8 cellular contexts compared by ENCODE assay signal in genomic region chr12:79691299-79692248, GRCh38. TPM values are rescaled to one million over a fixed set of nuclear protein-coding genes. Genes with fewer than 3 reads are reported as not detected.
DNase-seq lines count a peak whose midpoint lies in the region; TF ChIP-seq lines count a peak whose summit lies in the region.

No MANE protein-coding gene starts in this region.

- H3K27me3 Mint-ChIP-seq in activated CD4-positive, alpha-beta T cell treated with anti-CD3 and anti-CD28 coated beads, Interleukin-2, amount 10 ng/mL, durations not matched to agents 7 days and 5 days: peaks cover 59% of the 10 kb centered on the region
- no peaks in the 10 kb centered on the region for H3K27me3 Mint-ChIP-seq in chondrocyte (ENCODE audit: low read depth)

- TF ChIP-seq EP300 in suprapubic skin (IDR thresholded peaks at IDR 0.05): no peak

- POLR2A ChIA-PET in activated CD4-positive, alpha-beta T cell treated with anti-CD3 and anti-CD28 coated beads, Interleukin-2, amount 10 ng/mL, durations not matched to agents 7 days and 5 days (lab: Charles Lee): no interaction called here

- peak; percentile 27 to 31 for TF ChIP-seq RAD21 in liver (IDR thresholded peaks at IDR 0.05)

- H3K4me3 ChIP-seq in liver (ENCODE audit: low read depth in 1 of 3, low read length in 3 of 3) (peak overlapping the region; percentile 73 to 93 (median 83)), suprapubic skin (peak overlapping the region; percentile 85)

- 4% methylated on average over 27 of the region's 27 CpGs for WGBS in liver
- WGBS in suprapubic skin: 3% methylated on average over 26 of the region's 27 CpGs

- H3K4me1 ChIP-seq in liver (ENCODE audit: control insufficient read depth in 4 of 4, insufficient read depth in 4 of 4, low read length in 3 of 4): peaks cover 0 to 24% (median 11%) of the 10 kb centered on the region in 4 donors
- H3K4me1 ChIP-seq in suprapubic skin: peaks cover 39% of the 10 kb centered on the region

- H3K27me3 ChIP-seq in liver (ENCODE audit: control insufficient read depth in 4 of 4, insufficient read depth in 4 of 4, low read length in 3 of 4) (no peaks in the 10 kb centered on the region), suprapubic skin (no peaks in the 10 kb centered on the region)

- H3K36me3 Mint-ChIP-seq in activated CD4-positive, alpha-beta T cell treated with anti-CD3 and anti-CD28 coated beads, Interleukin-2, amount 10 ng/mL, durations not matched to agents 7 days and 5 days (ENCODE audit: low read depth): no peaks in the 10 kb centered on the region
- H3K36me3 Mint-ChIP-seq in chondrocyte (ENCODE audit: low read depth): peaks cover 3% of the 10 kb centered on the region

- H3K27ac ChIP-seq in liver (ENCODE audit: low read depth in 1 of 2, low read length in 2 of 2) (peak overlapping the region; percentile 86 to 92), suprapubic skin (peak overlapping the region; percentile 93)

- no peak for TF ChIP-seq POLR2A in suprapubic skin (IDR thresholded peaks at IDR 0.05)

- TF ChIP-seq CTCF in chondrocyte (IDR thresholded peaks at IDR 0.05) (no peak), liver (IDR thresholded peaks at IDR 0.05; ENCODE audit: low read depth, low read length, missing input control) (no peak), suprapubic skin (IDR thresholded peaks at IDR 0.05) (no peak)

- H3K9ac ChIP-seq in liver (ENCODE audit: low read depth in 1 of 2, low read length in 2 of 2): peak overlapping the region; percentile 42 to 87

- H3K9me3 Mint-ChIP-seq in activated CD4-positive, alpha-beta T cell treated with anti-CD3 and anti-CD28 coated beads, Interleukin-2, amount 10 ng/mL, durations not matched to agents 7 days and 5 days: no peaks in the 10 kb centered on the region
- peaks cover 4% of the 10 kb centered on the region for H3K9me3 Mint-ChIP-seq in chondrocyte (ENCODE audit: low read depth)

- H3K36me3 ChIP-seq in liver (ENCODE audit: control insufficient read depth in 4 of 4, insufficient read depth in 3 of 4, low read depth in 1 of 4, low read length in 3 of 4) (no peaks in the 10 kb centered on the region), suprapubic skin (no peaks in the 10 kb centered on the region)

- DNase-seq in activated CD4-positive, alpha-beta T cell treated with anti-CD3 and anti-CD28 coated beads, Interleukin-2, amount 10 ng/mL, durations not matched to agents 7 days and 5 days: no peak
- no peak for DNase-seq in activated CD4-positive, alpha-beta T cell treated with anti-CD3 and anti-CD28 coated beads for 1 hour
- DNase-seq in NCI-H526 (lab: John Stamatoyannopoulos, UW): peak; percentile 47 to 67
- peak; percentile 93 for DNase-seq in chondrocyte (ENCODE audit: low spot score)
- peak in 1 of 2 donors; percentile 65 for DNase-seq in suprapubic skin (ENCODE audit: low spot score in 2 of 2)
- no peak for DNase-seq in NCI-H187 treated with DMSO at 0.1 percent for 48 hours (lab: John Stamatoyannopoulos, UW)
- no peak for DNase-seq in DMS 273 treated with DMSO at 0.1 percent for 48 hours (lab: John Stamatoyannopoulos, UW)

- peaks cover 17% of the 10 kb centered on the region for H3K4me1 Mint-ChIP-seq in activated CD4-positive, alpha-beta T cell treated with anti-CD3 and anti-CD28 coated beads, Interleukin-2, amount 10 ng/mL, durations not matched to agents 7 days and 5 days
- H3K4me1 Mint-ChIP-seq in chondrocyte (ENCODE audit: low read depth): peaks cover 45% of the 10 kb centered on the region

- H3K9me3 ChIP-seq in liver (ENCODE audit: control insufficient read depth in 4 of 4, low read length in 3 of 4) (no peaks in the 10 kb centered on the region), suprapubic skin (no peaks in the 10 kb centered on the region)

- H3K27ac Mint-ChIP-seq in activated CD4-positive, alpha-beta T cell treated with anti-CD3 and anti-CD28 coated beads, Interleukin-2, amount 10 ng/mL, durations not matched to agents 7 days and 5 days: peak overlapping the region; percentile 7
- peak overlapping the region; percentile 97 for H3K27ac Mint-ChIP-seq in chondrocyte (ENCODE audit: unreplicated experiment)

- peak overlapping the region; percentile 65 for H3K4me3 Mint-ChIP-seq in activated CD4-positive, alpha-beta T cell treated with anti-CD3 and anti-CD28 coated beads, Interleukin-2, amount 10 ng/mL, durations not matched to agents 7 days and 5 days
- peak overlapping the region; percentile 71 for H3K4me3 Mint-ChIP-seq in chondrocyte (ENCODE audit: unreplicated experiment)

- CTCF ChIA-PET in activated CD4-positive, alpha-beta T cell treated with anti-CD3 and anti-CD28 coated beads, Interleukin-2, amount 10 ng/mL, durations not matched to agents 7 days and 5 days (lab: Charles Lee): no interaction called here

TF ChIP-seq in liver, 16 proteins besides CTCF, POLR2A, EP300 and RAD21:
- TF ChIP-seq ATF3 (IDR thresholded peaks at IDR 0.05): no peak
- peak; percentile 29 for TF ChIP-seq YY1 (IDR thresholded peaks at IDR 0.05)

RNA-seq across cellular contexts. Expression of gene PAWR, which starts 0.8 kb away (rescaled TPM):
- total RNA-seq in activated CD4-positive, alpha-beta T cell treated with anti-CD3 and anti-CD28 coated beads, Interleukin-2, amount 10 ng/mL, durations not matched to agents 7 days and 5 days: 1 to 10 TPM; 7.6 to 8.0 TPM
- total RNA-seq in chondrocyte (127 to 157 TPM (median 137 TPM) in 3 replicates), liver (10 to 100 TPM; 10.9 to 24.1 TPM), suprapubic skin (100 to 1,000 TPM in 1 of 4 donors, 10 to 100 TPM in 3; 57.5 to 109 (median 63.0) TPM)
- 1 to 10 TPM; 6.1 to 8.9 TPM for polyA plus RNA-seq in liver

Comparison
In these comparisons a context has a peak if more than half of its experiments do, and no peak if none do; other contexts are left out.
1. DNase-seq: peak in NCI-H526 (2 of 2) and chondrocyte (single experiment); none in activated CD4-positive, alpha-beta T cell treated with anti-CD3 and anti-CD28 coated beads, Interleukin-2, amount 10 ng/mL, durations not matched to agents 7 days and 5 days (single experiment), activated CD4-positive, alpha-beta T cell treated with anti-CD3 and anti-CD28 coated beads for 1 hour (single experiment), NCI-H187 treated with DMSO at 0.1 percent for 48 hours (single experiment) and DMS 273 treated with DMSO at 0.1 percent for 48 hours (single experiment).